1 cellular context compared by ENCODE assay signal in genomic region chr17:4188076-4188475, GRCh38.
TF ChIP-seq lines count a peak whose summit lies in the region.

No MANE protein-coding gene starts in this region.

TF ChIP-seq in H1, 55 proteins besides CTCF, POLR2A, EP300 and RAD21:
- TF ChIP-seq HDAC6 (IDR thresholded peaks at IDR 0.05; ENCODE audit: low read depth, low read length) = no peak
- TF ChIP-seq GTF2F1 (IDR thresholded peaks at IDR 0.05; ENCODE audit: borderline replicate concordance, low read depth, low read length) = no peak
- no peak for TF ChIP-seq ATF2 (IDR thresholded peaks at IDR 0.05; ENCODE audit: low read length)
- no peak for TF ChIP-seq TAF1 (IDR thresholded peaks at IDR 0.05; ENCODE audit: low read depth, low read length)
- no peak for TF ChIP-seq KDM1A (IDR thresholded peaks at IDR 0.05; ENCODE audit: borderline replicate concordance, low read length)
- no peak for TF ChIP-seq TCF12 (IDR thresholded peaks at IDR 0.05; ENCODE audit: low read depth, low read length)
- no peak for TF ChIP-seq SAP30 (IDR thresholded peaks at IDR 0.05; ENCODE audit: insufficient read depth, insufficient replicate concordance, low read length)
- no peak for TF ChIP-seq ASH2L (IDR thresholded peaks at IDR 0.05; ENCODE audit: low read length)
- no peak for TF ChIP-seq CBX5 (IDR thresholded peaks at IDR 0.05; ENCODE audit: low read depth, low read length)
- no peak for TF ChIP-seq KDM4A (IDR thresholded peaks at IDR 0.05; ENCODE audit: low read depth, low read length, severe bottlenecking)
- TF ChIP-seq ATF3 (IDR thresholded peaks at IDR 0.05; ENCODE audit: insufficient read depth, low read depth, low read length) = no peak
- TF ChIP-seq RXRA (IDR thresholded peaks at IDR 0.05; ENCODE audit: insufficient read depth, low read depth, low read length) = no peak
- no peak for TF ChIP-seq FOSL1 (IDR thresholded peaks at IDR 0.05; ENCODE audit: insufficient read depth, low read depth, low read length)
- no peak for TF ChIP-seq CHD7 (IDR thresholded peaks at IDR 0.05; ENCODE audit: insufficient replicate concordance, low read length)
- no peak for TF ChIP-seq POU5F1 (IDR thresholded peaks at IDR 0.05; ENCODE audit: low read depth, low read length)
- no peak for TF ChIP-seq E2F6 (IDR thresholded peaks at IDR 0.05)
- no peak for TF ChIP-seq CBX8 (IDR thresholded peaks at IDR 0.05; ENCODE audit: borderline replicate concordance, low read depth, low read length)
- TF ChIP-seq USF2 (IDR thresholded peaks at IDR 0.05; ENCODE audit: low read length) = no peak
- no peak for TF ChIP-seq BCL11A (IDR thresholded peaks at IDR 0.05; ENCODE audit: low read depth in 2 of 2, low read length in 2 of 2)
